Comparison of ENCODE assay signal across 9 cellular contexts in the genomic region with DNA sequence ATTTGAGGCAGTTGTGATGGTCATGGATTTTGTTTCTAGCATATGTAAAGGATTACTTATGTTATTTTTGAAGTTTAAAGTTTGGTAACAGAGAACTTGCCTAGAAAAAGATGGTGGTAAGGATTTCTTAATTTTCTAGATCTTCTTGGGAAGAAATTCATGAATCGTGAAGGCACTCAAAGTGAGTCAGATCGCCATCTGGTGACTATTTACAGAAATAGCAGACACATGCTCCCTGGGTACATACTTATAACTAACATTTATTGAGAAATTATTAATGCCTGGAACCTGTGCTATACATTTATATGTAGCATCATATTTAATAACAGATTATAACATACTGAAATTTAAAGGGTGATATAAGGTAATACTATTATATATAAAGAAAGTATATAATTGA.
A peak's percentile ranks its signal among the peaks of the same experiment; 100 is the strongest.
DNase-seq lines count a peak whose midpoint lies in the region; ATAC-seq and TF ChIP-seq lines count a peak whose summit lies in the region.
"Had no signal": no experiment of that assay in that cellular context is flagged by ENCODE, and none has a peak within 500 bp of the region (broad histone marks: within the 10 kb centered on the region; RNA-seq: fewer than 3 reads in every experiment).

No MANE protein-coding gene starts in this region.

- H2AFZ ChIP-seq in OCI-LY3 (ENCODE audit: low read depth, low read length), result no peak overlapping the region

- no peak overlapping the region for H3K4me3 ChIP-seq in OCI-LY3 (ENCODE audit: low read length)

- H3K4me2 ChIP-seq in OCI-LY3 (ENCODE audit: low read length), result no peak overlapping the region

- no peaks in the 10 kb centered on the region for H3K27me3 ChIP-seq in OCI-LY3 (ENCODE audit: low read depth, low read length)

- no peaks in the 10 kb centered on the region for H4K20me1 ChIP-seq in OCI-LY3 (ENCODE audit: insufficient read depth, low read length)

- no peaks in the 10 kb centered on the region for H3K9me3 ChIP-seq in OCI-LY3 (ENCODE audit: insufficient read depth, low read length)

- peak; percentile 62 for TF ChIP-seq CTCF in OCI-LY3 (IDR thresholded peaks at IDR 0.05; ENCODE audit: low read depth, low read length)

- ATAC-seq in HG02938 (IDR thresholded peaks at IDR 0.05; ENCODE audit: unreplicated experiment), result no peak

- intact Hi-C loops in cardiac septum (cut with DNase I), result no loop called here

- H3K79me2 ChIP-seq in OCI-LY3 (ENCODE audit: low read length), result no peaks in the 10 kb centered on the region

- 0 out of 2 replicates have a peak, but pooled peaks cover 2% of the 10 kb centered on the region for H3K4me1 ChIP-seq in OCI-LY3 (ENCODE audit: low read length)

- DNase-seq in A172 (ENCODE audit: low spot score), result peak; percentile 46
- DNase-seq in H4 (ENCODE audit: low spot score), result peak; percentile 7
- peak; percentile 2 for DNase-seq in fibroblast of peridontal ligament (ENCODE audit: extremely low read depth)
- no peak for DNase-seq in T-helper 2 cell
- no peak for DNase-seq in globus pallidus (ENCODE audit: low spot score)
- DNase-seq in cardiac septum (ENCODE audit: low spot score), result no peak
- DNase-seq: activated T-cell treated with anti-CD3 and anti-CD28 coated beads, Interleukin-2, amount 50 U/mL, for 1 hour had no signal

- no peak overlapping the region for H3K27ac ChIP-seq in OCI-LY3 (ENCODE audit: low read length)

- H3K36me3 ChIP-seq in OCI-LY3 (replicated peaks; ENCODE audit: low read depth, low read length), result no peaks in the 10 kb centered on the region

- no peak overlapping the region for H3K9ac ChIP-seq in OCI-LY3 (ENCODE audit: low read length)

Comparison
In these comparisons a context has a peak if more than half of its experiments do, and no peak if none do; other contexts are left out.
1. DNase-seq: peak in A172 (single experiment), H4 (single experiment) and fibroblast of peridontal ligament (single experiment); none in T-helper 2 cell (0 of 5), globus pallidus (single experiment) and cardiac septum (single experiment).